Comparison of ENCODE assay signal across 8 cellular contexts in genomic region chr13:113854238-113855011, GRCh38. TPM values are rescaled to one million over a fixed set of nuclear protein-coding genes. Genes with fewer than 3 reads are reported as not detected.
A peak's percentile ranks its signal among the peaks of the same experiment; 100 is the strongest.
DNase-seq lines count a peak whose midpoint lies in the region; ATAC-seq and TF ChIP-seq lines count a peak whose summit lies in the region.

No MANE protein-coding gene starts in this region.

- DNase-seq in DMS79 (lab: John Stamatoyannopoulos, UW) = peak; percentile 51
- DNase-seq in RPMI7951 (ENCODE audit: low read depth) = peak; percentile 89
- peak; percentile 30 for DNase-seq in fibroblast of the aortic adventitia (ENCODE audit: low read depth)
- DNase-seq in psoas muscle = peak in 1 of 2 donors; percentile 68
- no peak for DNase-seq in HuH-7 (ENCODE audit: low spot score)

- TF ChIP-seq CTCF in fibroblast of the aortic adventitia (IDR thresholded peaks at IDR 0.05; ENCODE audit: insufficient read depth, low read length) (no peak), psoas muscle (IDR thresholded peaks at IDR 0.05) (no peak)

- no peak overlapping the region for H3K4me3 ChIP-seq in fibroblast of the aortic adventitia (ENCODE audit: low read depth, low read length)
- peak overlapping the region; percentile 13 for H3K4me3 ChIP-seq in psoas muscle

- 27 to 49% (median 32%) methylated on average over 30 to 31 of the region's 31 CpGs for WGBS in psoas muscle, 3 donors

- intact Hi-C loops in psoas muscle (cut with DNase I) = loop anchor here in 1 of 2 donors (2.0 kb wide), 2 partner anchors 16 to 72 kb away; no protein-coding TSS in a partner anchor

- peak; percentile 11 to 29 (median 18) for ATAC-seq in psoas muscle
- ATAC-seq in HG02870 (IDR thresholded peaks at IDR 0.05; ENCODE audit: unreplicated experiment) = no peak
- no peak for ATAC-seq in GM19324 (IDR thresholded peaks at IDR 0.05; ENCODE audit: low FRiP score, unreplicated experiment)
- no peak for ATAC-seq in GM19395 (IDR thresholded peaks at IDR 0.05; ENCODE audit: unreplicated experiment)

- H3K9me3 ChIP-seq in psoas muscle = no peaks in the 10 kb centered on the region

- H3K27me3 ChIP-seq in psoas muscle (ENCODE audit: insufficient read depth in 3 of 3, low read length in 2 of 3) = no peaks in the 10 kb centered on the region

- peak overlapping the region; percentile 82 for H3K27ac ChIP-seq in psoas muscle

- H3K36me3 ChIP-seq in psoas muscle (ENCODE audit: insufficient read depth in 1 of 2, low read depth in 1 of 2) = peaks cover 0 to 10% of the 10 kb centered on the region in 2 donors

- peaks cover 67% of the 10 kb centered on the region for H3K4me1 ChIP-seq in psoas muscle

RNA-seq across cellular contexts. Expression of gene GAS6, which starts 9.5 kb away (rescaled TPM):
- total RNA-seq in RPMI7951 (2014; rRNA removed; shearing (Covaris generic)) = 91.2 and 119 TPM in 2 replicates
- total RNA-seq in fibroblast of the aortic adventitia (ENCODE audit: low replicate concordance) = 33.3 and 45.1 TPM in 2 replicates
- 100 to 1,000 TPM in 1 of 4 donors, 10 to 100 TPM in 3; 65.5 to 103 (median 75.9) TPM for total RNA-seq in psoas muscle
- polyA plus RNA-seq in psoas muscle = 10 to 100 TPM; 51.6 to 90.9 (median 52.1) TPM

Comparison
In these comparisons a context has a peak if more than half of its experiments do, and no peak if none do; other contexts are left out.
1. ATAC-seq: peak in psoas muscle (4 of 4); none in HG02870 (single experiment), GM19324 (single experiment) and GM19395 (single experiment).